ENCODE assay signal across 30 cellular contexts in genomic region chr9:84003246-84003645, GRCh38.
"Had no signal": no experiment of that assay in that cellular context is flagged by ENCODE, and none has a peak within 500 bp of the region (broad histone marks: within the 10 kb centered on the region; RNA-seq: fewer than 3 reads in every experiment).

No MANE protein-coding gene starts in this region.

- H3K27me3 ChIP-seq: ascending aorta, SJSA1 had no signal

- H3K4me3 ChIP-seq: ascending aorta, SJSA1 had no signal

- ATAC-seq: activated CD8-positive, alpha-beta memory T cell treated with anti-CD3 and anti-CD28 coated beads, Interleukin-2, amount 10 ng/mL, durations not matched to agents 7 days and 5 days; Panc1 had no signal

- H3K27ac ChIP-seq: ascending aorta, KMS-11, SJSA1, WERI-Rb-1 had no signal

- H3K9me3 ChIP-seq: ascending aorta, SJSA1 had no signal

- H3K4me1 ChIP-seq: ascending aorta, SJSA1 had no signal

- H3K36me3 ChIP-seq: ascending aorta had no signal

- DNase-seq: activated CD4-positive, alpha-beta memory T cell treated with anti-CD3 and anti-CD28 coated beads, Interleukin-2, amount 10 ng/mL, durations not matched to agents 7 days and 5 days; activated CD4-positive, alpha-beta T cell treated with anti-CD3 and anti-CD28 coated beads for 1 hour; activated CD4-positive, alpha-beta T cell treated with anti-CD3 and anti-CD28 coated beads for 48 hours; activated CD4-positive, CD25-positive, alpha-beta regulatory T cell; activated CD8-positive, alpha-beta memory T cell treated with anti-CD3 and anti-CD28 coated beads for 24 hours; activated CD8-positive, alpha-beta memory T cell treated with anti-CD3 and anti-CD28 coated beads, Interleukin-2, amount 10 ng/mL, durations not matched to agents 7 days and 5 days; activated CD8-positive, alpha-beta memory T cell treated with anti-CD3 and anti-CD28 coated beads, Interleukin-2, amount 50 U/mL, for 48 hours; activated effector memory CD4-positive, alpha-beta T cell treated with Interleukin-2 at 50 U/mL for 16 hours; activated naive CD8-positive, alpha-beta T cell treated with anti-CD3 and anti-CD28 coated beads, Interleukin-2, amount 10 ng/mL, durations not matched to agents 7 days and 5 days; activated T-cell treated with anti-CD3 and anti-CD28 coated beads, Interleukin-2, amount 50 U/mL, for 48 hours; amygdala; caudate nucleus; cerebellar nuclear complex; NCI-H1105; NCI-H1417 treated with DMSO at 0.1 percent for 48 hours; NCI-H187 treated with DMSO at 0.1 percent for 48 hours; NCI-H2081; NCI-H2171 treated with DMSO at 0.1 percent for 48 hours; NCI-H2227 treated with DMSO at 0.1 percent for 48 hours; NCI-H446; NCI-H510A treated with DMSO at 0.1 percent for 48 hours; NCI-H69; RPMI8226; SHP77 treated with DMSO at 0.1 percent for 48 hours; T1000; WERI-Rb-1 had no signal
